Comparison of ENCODE assay signal across 29 cellular contexts in the genomic region with DNA sequence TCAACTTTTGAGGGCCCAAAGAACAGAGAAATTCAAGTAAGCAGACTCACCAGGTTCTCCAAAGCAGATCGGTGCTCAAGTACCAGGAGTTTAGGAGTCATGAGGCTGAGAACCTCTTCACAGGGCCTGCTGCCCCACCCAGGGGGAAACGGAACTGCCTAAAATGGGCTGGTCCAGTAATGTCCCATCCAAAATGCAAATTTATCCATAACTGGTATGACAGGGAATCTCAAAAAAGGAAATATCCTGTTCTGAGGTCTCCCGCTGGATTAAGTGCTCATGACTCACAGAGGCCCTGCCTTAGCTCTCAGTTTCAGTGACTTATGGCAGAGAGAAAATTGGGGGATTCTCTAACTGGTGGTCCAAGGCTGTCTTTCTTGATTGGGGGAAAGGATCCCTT. TPM values are rescaled to one million over a fixed set of nuclear protein-coding genes. Genes with fewer than 3 reads are reported as not detected.
"Had no signal": no experiment of that assay in that cellular context is flagged by ENCODE, and none has a peak within 500 bp of the region (broad histone marks: within the 10 kb centered on the region; RNA-seq: fewer than 3 reads in every experiment).

No MANE protein-coding gene starts in this region.

- H3K27me3 ChIP-seq: esophagus squamous epithelium, ovary, sigmoid colon, tibial nerve, upper lobe of left lung had no signal

- DNase-seq: dorsolateral prefrontal cortex; effector CD4-positive, alpha-beta T cell; esophagus squamous epithelium; head of caudate nucleus; left ventricle myocardium superior; lower lobe of right lung; natural killer cell; occipital lobe; ovary; posterior cingulate gyrus; psoas muscle; right cardiac atrium; sigmoid colon; stimulated activated CD4-positive, alpha-beta T cell treated with anti-CD3 and anti-CD28 coated beads, Interleukin-2, amount 100 ng/mL, for 24 hours; stimulated activated CD4-positive, alpha-beta T cell treated with anti-CD3 and anti-CD28 coated beads, Interleukin-4, amount 100 ng/mL, for 4 hours; stimulated activated naive B cell treated with anti-CD40 and anti-IgM and Interleukin-4, amounts not matched to agents 10 μg/mL and 1 μg/mL and 100 μg/mL, for 72 hours; upper lobe of left lung had no signal

- FAIRE-seq: colon, frontal cortex, urothelium cell line had no signal

- H3K36me3 ChIP-seq: esophagus squamous epithelium, lower lobe of right lung, ovary, sigmoid colon, thoracic aorta, tibial nerve, upper lobe of left lung had no signal

- ATAC-seq: left ventricle myocardium superior; lower lobe of right lung; natural killer cell; psoas muscle; right cardiac atrium; stimulated activated naive B cell treated with anti-CD40 and anti-IgM and Interleukin-4, amounts not matched to agents 10 μg/mL and 1 μg/mL and 100 μg/mL, for 72 hours had no signal

- H3K4me3 ChIP-seq: dorsolateral prefrontal cortex, lower lobe of right lung, ovary, psoas muscle, sigmoid colon, thoracic aorta, tibial nerve, upper lobe of left lung had no signal

RNA-seq across cellular contexts. Expression of a gene that starts 9.3 kb away (rescaled TPM):
- total RNA-seq: epithelial cell of proximal tubule, frontal cortex, glomerular endothelial cell, left ventricle myocardium superior, lower lobe of right lung, mononuclear cell, natural killer cell, occipital lobe, ovary, psoas muscle, renal cortical epithelial cell, right cardiac atrium, sigmoid colon, skeletal muscle tissue, thoracic aorta, tibial nerve, upper lobe of left lung had no signal
- polyA plus RNA-seq: neural cell, ovary, psoas muscle, right cardiac atrium, sigmoid colon had no signal

RNA-seq across cellular contexts. Expression of a gene that starts 28.1 kb away (rescaled TPM):
- total RNA-seq: dorsolateral prefrontal cortex, epithelial cell of proximal tubule, frontal cortex, glomerular endothelial cell, left ventricle myocardium superior, lower lobe of right lung, mononuclear cell, natural killer cell, occipital lobe, psoas muscle, renal cortical epithelial cell, sigmoid colon, skeletal muscle tissue, thoracic aorta, tibial nerve, upper lobe of left lung had no signal
- polyA plus RNA-seq: keratinocyte, neural cell, psoas muscle, right cardiac atrium, sigmoid colon had no signal

RNA-seq across cellular contexts. Expression of a gene that starts 47.1 kb away (rescaled TPM):
- total RNA-seq: dorsolateral prefrontal cortex, epithelial cell of proximal tubule, frontal cortex, glomerular endothelial cell, left ventricle myocardium superior, lower lobe of right lung, mononuclear cell, natural killer cell, occipital lobe, psoas muscle, renal cortical epithelial cell, right cardiac atrium, sigmoid colon, skeletal muscle tissue, thoracic aorta, tibial nerve, upper lobe of left lung had no signal
- polyA plus RNA-seq: neural cell, right cardiac atrium had no signal
